19 cellular contexts compared by ENCODE assay signal in genomic region chr1:224407546-224408293, GRCh38. TPM values are rescaled to one million over a fixed set of nuclear protein-coding genes. Genes with fewer than 3 reads are reported as not detected.
A peak's percentile ranks its signal among the peaks of the same experiment; 100 is the strongest.
DNase-seq lines count a peak whose midpoint lies in the region; ATAC-seq, FAIRE-seq and TF ChIP-seq lines count a peak whose summit lies in the region.
"Had no signal": no experiment of that assay in that cellular context is flagged by ENCODE, and none has a peak within 500 bp of the region (broad histone marks: within the 10 kb centered on the region; RNA-seq: fewer than 3 reads in every experiment).

No MANE protein-coding gene starts in this region.

- no peaks in the 10 kb centered on the region for H3K9me2 ChIP-seq in GM23248 (ENCODE audit: insufficient read depth)

- H3K4me3 ChIP-seq in bronchial epithelial cell (ENCODE audit: low read depth, low read length) (no peak overlapping the region), neural progenitor cell (no peak overlapping the region), GM23248 (no peak overlapping the region), foreskin fibroblast (ENCODE audit: low read depth in 1 of 2, low read length in 2 of 2) (no peak overlapping the region)
- H3K4me3 ChIP-seq: testis had no signal

- no peak for ATAC-seq in HG03039 (IDR thresholded peaks at IDR 0.05; ENCODE audit: unreplicated experiment)
- ATAC-seq: activated CD4-positive, CD25-positive, alpha-beta regulatory T cell treated with anti-CD3 and anti-CD28 coated beads, Interleukin-2, amount 50 U/mL, for 24 hours; Right ventricle myocardium inferior had no signal

- H3K4me1 ChIP-seq in neural progenitor cell (peaks cover 5% of the 10 kb centered on the region), GM23248 (ENCODE audit: insufficient read depth) (peaks cover 30% of the 10 kb centered on the region)
- H3K4me1 ChIP-seq: BE2C, testis had no signal

- no peaks in the 10 kb centered on the region for H3K27me3 ChIP-seq in bronchial epithelial cell (ENCODE audit: control insufficient read depth, insufficient read depth, low read length)
- no peaks in the 10 kb centered on the region for H3K27me3 ChIP-seq in neural progenitor cell
- no peaks in the 10 kb centered on the region for H3K27me3 ChIP-seq in GM23248 (replicated peaks; ENCODE audit: insufficient read depth)
- H3K27me3 ChIP-seq: BE2C, testis had no signal

- H3K36me3 Mint-ChIP-seq in neural progenitor cell, result peaks cover 29% of the 10 kb centered on the region

- peaks cover 10% of the 10 kb centered on the region for H3K36me3 ChIP-seq in bronchial epithelial cell (ENCODE audit: control insufficient read depth, insufficient read depth, low read length)
- peaks cover 42% of the 10 kb centered on the region for H3K36me3 ChIP-seq in neural progenitor cell
- peaks cover 61% of the 10 kb centered on the region for H3K36me3 ChIP-seq in GM23248 (ENCODE audit: low read depth)

- H3K9ac ChIP-seq in neural progenitor cell (no peak overlapping the region), GM23248 (no peak overlapping the region)

- H3K79me2 ChIP-seq in neural progenitor cell (ENCODE audit: low read depth), result peaks cover 15% of the 10 kb centered on the region
- H3K79me2 ChIP-seq in GM23248 (ENCODE audit: insufficient read depth), result peaks cover 83% of the 10 kb centered on the region

- H2AFZ ChIP-seq in neural progenitor cell (replicated peaks) (no peak overlapping the region), GM23248 (no peak overlapping the region)

- H3K4me3 Mint-ChIP-seq in neural progenitor cell, result no peak overlapping the region

- H3K4me2 ChIP-seq in neural progenitor cell (no peak overlapping the region), GM23248 (ENCODE audit: unreplicated experiment) (no peak overlapping the region)

- in situ Hi-C loops in GM23248 (cut with MboI), result no loop called here
- in situ Hi-C loops in ACHN (cut with HindIII; ENCODE audit: low pct_ligation_motif_present, low pct_unique_long_range_greater_than_20kb, low sequenced_read_pairs), result no loop called here

- no peaks in the 10 kb centered on the region for H3K4me1 Mint-ChIP-seq in neural progenitor cell

- H3K9me3 ChIP-seq in neural progenitor cell (ENCODE audit: low read depth) (no peaks in the 10 kb centered on the region), GM23248 (ENCODE audit: low read depth) (no peaks in the 10 kb centered on the region)
- H3K9me3 ChIP-seq: BE2C, testis had no signal

- FAIRE-seq in bronchial epithelial cell (lab: Jason Lieb, UNC), result no peak
- FAIRE-seq: endometrium had no signal

- H4K20me1 ChIP-seq in neural progenitor cell (ENCODE audit: low read depth) (peaks cover 10% of the 10 kb centered on the region), GM23248 (ENCODE audit: insufficient read depth) (0 out of 2 replicates have a peak, but pooled peaks cover 3% of the 10 kb centered on the region)

- no peak for TF ChIP-seq CTCF in bronchial epithelial cell (IDR thresholded peaks at IDR 0.05; ENCODE audit: insufficient read depth, low read length, severe bottlenecking)
- no peak for TF ChIP-seq CTCF in neural progenitor cell (IDR thresholded peaks at IDR 0.05)
- TF ChIP-seq CTCF in foreskin fibroblast (IDR thresholded peaks at IDR 0.05; ENCODE audit: low read depth, low read length), result no peak

- H3K27ac ChIP-seq in neural progenitor cell (peak overlapping the region; percentile 21), GM23248 (no peak overlapping the region)
- H3K27ac ChIP-seq: testis had no signal

- no peaks in the 10 kb centered on the region for H3F3A ChIP-seq in neural progenitor cell (ENCODE audit: low read depth)
- peaks cover 15% of the 10 kb centered on the region for H3F3A ChIP-seq in GM23248 (ENCODE audit: insufficient read depth)

- H3K27ac Mint-ChIP-seq in neural progenitor cell, result no peak overlapping the region

- 93 to 95% methylated on average over 9 of the region's 9 CpGs for WGBS in GM23248 (ENCODE audit: low coverage in 1 of 2, low lambda C conversion rate in 2 of 2, missing lambda C conversion rate in 2 of 2), 2 experiments

- no peaks in the 10 kb centered on the region for H3K27me3 Mint-ChIP-seq in neural progenitor cell (ENCODE audit: insufficient read depth, low read depth)

- H3K9me3 Mint-ChIP-seq in neural progenitor cell, result no peaks in the 10 kb centered on the region

- DNase-seq in ELR (ENCODE audit: low read depth), result peak; percentile 29
- DNase-seq in NCI-H226, result peak; percentile 15
- DNase-seq in bronchial epithelial cell (ENCODE audit: low read depth), result peak; percentile 34
- no peak for DNase-seq in neural progenitor cell (ENCODE audit: low spot score)
- no peak for DNase-seq in GM23248
- DNase-seq in ACHN, result no peak
- DNase-seq in foreskin fibroblast, result no peak
- DNase-seq: BE2C, DMS153, foreskin melanocyte, left cardiac atrium, NCI-H146, NCI-H345, retina, testis had no signal

RNA-seq across cellular contexts. Expression of gene WDR26, which starts 26.9 kb away (rescaled TPM):
- 34.5 and 58.8 TPM in 2 replicates for total RNA-seq in bronchial epithelial cell
- 52.1 and 62.4 TPM in 2 replicates for total RNA-seq in neural progenitor cell (ENCODE audit: low replicate concordance)
- total RNA-seq in GM23248 (2014; rRNA removed; shearing (Covaris generic)), result 38.7 and 43.4 TPM in 2 replicates
- polyA plus RNA-seq in GM23248 (2016; fragmentation: Nextera tagmentation; extraction: Ambion mirVana), result 10.5 and 10.7 TPM in 2 replicates

RNA-seq across cellular contexts. Expression of gene CNIH4, which starts 51.0 kb away (rescaled TPM):
- 70.3 and 146 TPM in 2 replicates for total RNA-seq in bronchial epithelial cell
- total RNA-seq in neural progenitor cell (ENCODE audit: low replicate concordance), result 56.5 and 91.8 TPM in 2 replicates
- total RNA-seq in GM23248 (2014; rRNA removed; shearing (Covaris generic)), result 53.9 and 73.5 TPM in 2 replicates
- 142 TPM in 2 replicates for polyA plus RNA-seq in GM23248 (2016; fragmentation: Nextera tagmentation; extraction: Ambion mirVana)

Comparison
In these comparisons a context has a peak if more than half of its experiments do, and no peak if none do; other contexts are left out.
1. DNase-seq: peak in ELR (single experiment), NCI-H226 (single experiment) and bronchial epithelial cell (single experiment); none in neural progenitor cell (single experiment), GM23248 (single experiment), ACHN (single experiment) and foreskin fibroblast (0 of 2).